Comparison of ENCODE assay signal across 10 cellular contexts in the genomic region with DNA sequence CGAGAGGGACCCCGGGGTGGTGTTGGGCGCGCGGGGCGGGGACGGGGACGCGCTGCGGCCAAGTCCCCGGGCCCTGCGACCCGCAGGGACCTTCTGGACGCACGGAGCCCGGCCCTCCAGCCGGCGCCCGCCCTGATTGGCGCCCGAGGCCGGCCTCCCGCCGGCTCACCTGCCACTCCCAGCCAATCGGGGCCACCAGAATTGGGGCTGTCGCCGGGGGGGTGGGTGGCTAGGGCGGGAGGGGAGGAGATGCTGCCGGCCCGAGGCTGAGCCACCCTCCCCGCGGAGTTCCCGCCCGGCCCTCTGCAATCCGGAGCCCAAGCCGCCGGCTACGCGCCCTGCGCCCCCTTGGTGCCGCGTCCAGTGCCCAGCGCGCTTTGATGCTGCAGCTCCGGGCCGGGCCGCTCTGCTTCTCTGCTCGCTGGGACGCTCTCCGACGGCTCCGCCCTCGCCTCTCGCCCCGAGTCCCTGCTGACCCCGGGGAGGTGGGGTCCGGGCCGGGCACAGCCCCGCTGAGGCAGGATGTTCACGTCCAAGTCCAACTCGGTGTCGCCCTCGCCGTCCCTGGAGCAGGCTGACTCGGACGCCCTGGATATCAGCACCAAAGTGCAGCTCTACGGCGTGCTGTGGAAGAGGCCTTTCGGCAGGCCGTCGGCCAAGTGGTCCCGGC. TPM values are rescaled to one million over a fixed set of nuclear protein-coding genes. Genes with fewer than 3 reads are reported as not detected.
DNase-seq lines count a peak whose midpoint lies in the region; ATAC-seq, FAIRE-seq and TF ChIP-seq lines count a peak whose summit lies in the region.
"Had no signal": no experiment of that assay in that cellular context is flagged by ENCODE, and none has a peak within 500 bp of the region (broad histone marks: within the 10 kb centered on the region; RNA-seq: fewer than 3 reads in every experiment).

A gene (plus strand): TSS at position 285 of the 670 bp plus-strand sequence. CDS start 238 bp downstream, at position 523.

- H3K4me1 Mint-ChIP-seq in naive thymus-derived CD8-positive, alpha-beta T cell = peaks cover 0 to 11% (median 2%) of the 10 kb centered on the region in 4 donors

- TF ChIP-seq POLR2A in Peyer's patch (IDR thresholded peaks at IDR 0.05) = no peak

- no peak for FAIRE-seq in GM19239 (lab: Jason Lieb, UNC)

- H3K4me3 ChIP-seq in Peyer's patch = peak within 1 kb of the TSS in 3 of 4 donors; percentile 2 to 44 (median 35)

- no peaks in the 10 kb centered on the region for H3K9me3 ChIP-seq in Peyer's patch

- no peak within 1 kb of the TSS for H3K27ac Mint-ChIP-seq in naive thymus-derived CD8-positive, alpha-beta T cell

- peak within 1 kb of the TSS in 2 of 10 donors; percentile 8 to 43 for H3K4me3 Mint-ChIP-seq in naive thymus-derived CD8-positive, alpha-beta T cell

- H3K36me3 ChIP-seq in Peyer's patch = no peaks in the 10 kb centered on the region

- DNase-seq in DMS79 (lab: John Stamatoyannopoulos, UW) (peak; percentile 66), Peyer's patch (no peak), cardiac septum (ENCODE audit: low spot score) (peak; percentile 68), posterior vena cava (ENCODE audit: low spot score) (peak; percentile 78), GM19239 (ENCODE audit: insufficient read length, low spot score) (no peak), NCI-H2171 (lab: John Stamatoyannopoulos, UW) (no peak), NCI-H1092 (lab: John Stamatoyannopoulos, UW) (no peak)
- no peak for DNase-seq in naive thymus-derived CD8-positive, alpha-beta T cell

- no peaks in the 10 kb centered on the region for H3K36me3 Mint-ChIP-seq in naive thymus-derived CD8-positive, alpha-beta T cell

- no peak for TF ChIP-seq CTCF in Peyer's patch (IDR thresholded peaks at IDR 0.05)

- H3K27ac ChIP-seq in Peyer's patch = no peak within 1 kb of the TSS

- H3K9me3 Mint-ChIP-seq in naive thymus-derived CD8-positive, alpha-beta T cell = no peaks in the 10 kb centered on the region

- H3K27me3 Mint-ChIP-seq in naive thymus-derived CD8-positive, alpha-beta T cell = peaks cover 15 to 53% (median 45%) of the 10 kb centered on the region in 5 donors

- peaks cover 0 to 21% of the 10 kb centered on the region in 2 donors for H3K27me3 ChIP-seq in Peyer's patch

- intact Hi-C loops in cardiac septum (cut with DNase I) (no loop called here), posterior vena cava (cut with DNase I) (no loop called here)

- peaks cover 0 to 17% (median 7%) of the 10 kb centered on the region in 4 donors for H3K4me1 ChIP-seq in Peyer's patch

- POLR2A ChIA-PET in naive thymus-derived CD8-positive, alpha-beta T cell (lab: Charles Lee) = no interaction called here

- ATAC-seq in naive thymus-derived CD8-positive, alpha-beta T cell = no peak

RNA-seq across cellular contexts. Expression of the gene that starts here (rescaled TPM):
- total RNA-seq in Peyer's patch (not detected), cardiac septum (0.13 TPM), posterior vena cava (under 1 TPM; 0.10 to 0.14 TPM)
- under 1 TPM; 0.18 to 0.25 TPM for total RNA-seq in naive thymus-derived CD8-positive, alpha-beta T cell
- polyA plus RNA-seq in naive thymus-derived CD8-positive, alpha-beta T cell = not detected
- total RNA-seq: fibroblast of villous mesenchyme, SK-MEL-5 had no signal

Comparison
In these comparisons a context has a peak if more than half of its experiments do, and no peak if none do; other contexts are left out.
1. Peak in DNase-seq in cardiac septum; RNA of the gene not detected or under 1 TPM.
2. Peak in DNase-seq in posterior vena cava; RNA of the gene not detected or under 1 TPM.